ENCODE assay signal across 1 cellular context in genomic region chr19:41957838-41958366, GRCh38.
TF ChIP-seq lines count a peak whose summit lies in the region.

No MANE protein-coding gene starts in this region.

TF ChIP-seq in HCT116, 20 proteins besides CTCF, POLR2A, EP300 and RAD21:
- TF ChIP-seq JUND (IDR thresholded peaks at IDR 0.05) (no peak), MAX (IDR thresholded peaks at IDR 0.05) (0 out of 2 replicates have a peak, but pooled peaks have one; percentile 35), EZH2 (IDR thresholded peaks at IDR 0.05) (no peak), ZFX (IDR thresholded peaks at IDR 0.05) (no peak), ATF3 (IDR thresholded peaks at IDR 0.05) (no peak), ELF1 (IDR thresholded peaks at IDR 0.05; ENCODE audit: borderline replicate concordance, low read depth) (no peak), YY1 (IDR thresholded peaks at IDR 0.05; ENCODE audit: extremely low read depth, insufficient replicate concordance, low read depth, low read length) (peak; percentile 12), SP1 (IDR thresholded peaks at IDR 0.05; ENCODE audit: low read depth) (no peak), REST (IDR thresholded peaks at IDR 0.05; ENCODE audit: low read depth) (no peak), POLR2AphosphoS5 (IDR thresholded peaks at IDR 0.05; ENCODE audit: low read depth, low read length) (no peak), SRF (IDR thresholded peaks at IDR 0.05; ENCODE audit: low read depth) (no peak), CBX3 (IDR thresholded peaks at IDR 0.05; ENCODE audit: low read depth) (no peak), ZNF274 (IDR thresholded peaks at IDR 0.05; ENCODE audit: low read depth, low read length) (no peak), EGR1 (IDR thresholded peaks at IDR 0.05; ENCODE audit: low read depth) (no peak), FOSL1 (IDR thresholded peaks at IDR 0.05; ENCODE audit: low read depth) (no peak), ZBTB33 (IDR thresholded peaks at IDR 0.05; ENCODE audit: extremely low read depth, insufficient replicate concordance, low read length) (no peak), CEBPB (IDR thresholded peaks at IDR 0.05; ENCODE audit: low read depth) (no peak)
